1 cellular context compared by ENCODE assay signal in genomic region chr10:104642001-104642270, GRCh38.
TF ChIP-seq lines count a peak whose summit lies in the region.

No MANE protein-coding gene starts in this region.

TF ChIP-seq in H1, 55 proteins besides CTCF, POLR2A, EP300 and RAD21:
- no peak for TF ChIP-seq GABPA (IDR thresholded peaks at IDR 0.05; ENCODE audit: borderline replicate concordance, insufficient read depth, low read length)
- TF ChIP-seq KDM4A (IDR thresholded peaks at IDR 0.05; ENCODE audit: low read depth, low read length, severe bottlenecking), result peak; percentile 6
